8 cellular contexts compared by ENCODE assay signal in the genomic region with DNA sequence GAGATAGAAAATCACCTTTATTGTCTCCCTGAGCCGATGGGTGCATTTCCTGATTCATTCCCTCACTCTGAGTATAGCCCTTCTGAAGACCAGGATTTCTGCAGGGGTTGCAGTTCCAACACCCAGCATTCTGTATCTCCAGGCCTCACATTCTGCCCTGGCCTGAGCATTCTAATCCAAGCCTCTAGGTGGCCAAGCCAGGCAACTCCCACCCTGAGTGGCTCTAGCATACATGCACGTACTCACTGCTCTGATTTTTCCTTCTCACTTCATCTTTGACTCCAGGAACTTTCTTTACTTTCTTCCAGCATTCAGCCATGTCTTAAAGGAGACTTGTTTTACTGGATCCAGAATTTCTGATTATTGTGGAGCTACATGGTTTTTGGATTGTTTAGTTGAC.
A peak's percentile ranks its signal among the peaks of the same experiment; 100 is the strongest.
DNase-seq lines count a peak whose midpoint lies in the region; ATAC-seq and TF ChIP-seq lines count a peak whose summit lies in the region.

No MANE protein-coding gene starts in this region.

- no peaks in the 10 kb centered on the region for H3K27me3 Mint-ChIP-seq in glutamatergic neuron (ENCODE audit: unreplicated experiment)

- intact Hi-C loops in testis (cut with DNase I; ENCODE audit: low total_unique reads): loop anchor here (5.0 to 10.0 kb wide), 2 partner anchors 414 to 577 kb away; no protein-coding TSS in a partner anchor

- peaks cover 3% of the 10 kb centered on the region for H3K36me3 Mint-ChIP-seq in glutamatergic neuron (ENCODE audit: unreplicated experiment)

- H3K4me3 Mint-ChIP-seq in glutamatergic neuron (ENCODE audit: unreplicated experiment): peak overlapping the region; percentile 58

- ATAC-seq in HG02840 (IDR thresholded peaks at IDR 0.05; ENCODE audit: low FRiP score, unreplicated experiment): no peak

- H3K4me1 Mint-ChIP-seq in glutamatergic neuron (ENCODE audit: low read depth, unreplicated experiment): peaks cover 11% of the 10 kb centered on the region

- WGBS in testis, 2 donors: 66 to 69% methylated on average over 2 of the region's 2 CpGs

- H3K4me1 ChIP-seq in DOHH2 (ENCODE audit: control insufficient read depth, low read length) (peaks cover 12% of the 10 kb centered on the region), testis (no peaks in the 10 kb centered on the region)

- H3K27ac Mint-ChIP-seq in glutamatergic neuron (ENCODE audit: unreplicated experiment): peak overlapping the region; percentile 73

- peaks cover 1% of the 10 kb centered on the region for H3K9me3 Mint-ChIP-seq in glutamatergic neuron (ENCODE audit: unreplicated experiment)

- H3K4me3 ChIP-seq in DOHH2 (ENCODE audit: low read length) (no peak overlapping the region), testis (no peak overlapping the region)

- H3F3A ChIP-seq in DOHH2 (ENCODE audit: control insufficient read depth, insufficient read depth): no peaks in the 10 kb centered on the region

- H3K9me2 ChIP-seq in DOHH2 (replicated peaks; ENCODE audit: control insufficient read depth, low read length): no peaks in the 10 kb centered on the region

- no peaks in the 10 kb centered on the region for H3K79me2 ChIP-seq in DOHH2 (ENCODE audit: control insufficient read depth, low read length)

- TF ChIP-seq POLR2A in testis (IDR thresholded peaks at IDR 0.05): no peak

- H3K27ac ChIP-seq in DOHH2 (ENCODE audit: low read depth, low read length) (no peak overlapping the region), testis (no peak overlapping the region)

- no peaks in the 10 kb centered on the region for H3K9me3 ChIP-seq in DOHH2 (ENCODE audit: control insufficient read depth, insufficient read depth, low read length)
- no peaks in the 10 kb centered on the region for H3K9me3 ChIP-seq in testis

- peak; percentile 33 for TF ChIP-seq CTCF in DOHH2 (IDR thresholded peaks at IDR 0.05; ENCODE audit: low read depth, low read length, poor library complexity, severe bottlenecking)
- peak; percentile 78 for TF ChIP-seq CTCF in glutamatergic neuron (IDR thresholded peaks at IDR 0.05; ENCODE audit: partially characterized antibody, unreplicated experiment)
- peak; percentile 38 to 56 (median 54) for TF ChIP-seq CTCF in testis (IDR thresholded peaks at IDR 0.05)

- DNase-seq in GM19238 (ENCODE audit: insufficient read length, low spot score): peak; percentile 19
- DNase-seq in HK-2 (ENCODE audit: unreplicated experiment): peak; percentile 18
- peak; percentile 78 for DNase-seq in SK-N-DZ (ENCODE audit: low spot score)
- DNase-seq in glutamatergic neuron: peak; percentile 67
- peak; percentile 76 for DNase-seq in testis
- DNase-seq in activated T-cell treated with anti-CD3 and anti-CD28 coated beads, Interleukin-2, amount 50 U/mL, for 1 hour: no peak

- peaks cover 15% of the 10 kb centered on the region for H3K27me3 ChIP-seq in DOHH2 (ENCODE audit: control insufficient read depth, low read length)
- H3K27me3 ChIP-seq in testis: no peaks in the 10 kb centered on the region

- no peaks in the 10 kb centered on the region for H4K20me1 ChIP-seq in DOHH2 (ENCODE audit: control insufficient read depth, insufficient read depth, low read depth, low read length)

- no peak overlapping the region for H3K4me2 ChIP-seq in DOHH2 (ENCODE audit: low read length)

- no peaks in the 10 kb centered on the region for H3K36me3 ChIP-seq in DOHH2 (ENCODE audit: control insufficient read depth, low read length)
- H3K36me3 ChIP-seq in testis (ENCODE audit: low read depth, missing control alignments): no peaks in the 10 kb centered on the region
